ENCODE assay signal across 24 cellular contexts in the genomic region with DNA sequence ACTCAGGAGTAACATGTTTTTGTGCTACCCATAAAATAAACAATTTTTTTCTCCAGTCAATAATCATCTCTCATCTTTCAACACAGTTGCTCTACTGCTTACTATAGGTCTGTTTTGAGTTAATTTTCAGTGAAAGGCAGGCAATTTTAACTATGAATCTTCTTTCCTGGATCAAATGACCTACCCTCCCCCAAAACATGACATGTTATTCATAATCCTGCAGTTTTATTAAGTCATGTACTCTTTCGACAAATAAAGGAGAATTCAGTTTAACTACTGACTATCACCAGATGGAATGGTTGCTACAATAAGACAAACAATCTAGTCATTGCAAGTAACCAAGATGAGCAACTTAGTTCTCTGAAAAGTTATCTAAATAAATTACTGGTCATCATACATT.
A peak's percentile ranks its signal among the peaks of the same experiment; 100 is the strongest.
DNase-seq lines count a peak whose midpoint lies in the region; ATAC-seq and TF ChIP-seq lines count a peak whose summit lies in the region.
"Had no signal": no experiment of that assay in that cellular context is flagged by ENCODE, and none has a peak within 500 bp of the region (broad histone marks: within the 10 kb centered on the region; RNA-seq: fewer than 3 reads in every experiment).

No MANE protein-coding gene starts in this region.

- H3K36me3 ChIP-seq in SJSA1, result no peaks in the 10 kb centered on the region
- no peaks in the 10 kb centered on the region for H3K36me3 ChIP-seq in osteoblast (ENCODE audit: insufficient read depth, low read length)
- no peaks in the 10 kb centered on the region for H3K36me3 ChIP-seq in BE2C
- no peaks in the 10 kb centered on the region for H3K36me3 ChIP-seq in left lung
- H3K36me3 ChIP-seq: esophagus muscularis mucosa, right lobe of liver, thyroid gland, WERI-Rb-1 had no signal

- DNase-seq in AG10803 (ENCODE audit: low read depth) (peak; percentile 71), SJSA1 (ENCODE audit: low read depth in 1 of 2, low spot score in 2 of 2) (peak in 1 of 2 experiments; percentile 4), fibroblast of gingiva (ENCODE audit: low read depth) (peak; percentile 89), osteoblast (ENCODE audit: insufficient read length, low spot score, missing footprints) (peak; percentile 46), BE2C (no peak), Kasumi-1 (lab: John Stamatoyannopoulos, UW) (no peak), left lung (no peak)
- DNase-seq in activated CD4-positive, CD25-positive, alpha-beta regulatory T cell treated with anti-CD3 and anti-CD28 coated beads, Interleukin-2, amount 50 U/mL, for 72 hours, result no peak
- DNase-seq: ACHN; anterior cingulate cortex; CD8-positive, alpha-beta memory T cell; DMS53; kidney glomerular epithelial cell; MM.1S; NCI-H1694; right lobe of liver; SIG-M5; T-helper 17 cell; thyroid gland; WERI-Rb-1 had no signal

- H4K20me1 ChIP-seq in osteoblast (ENCODE audit: insufficient read depth, low read length), result no peaks in the 10 kb centered on the region

- ATAC-seq in left lung, result no peak
- ATAC-seq: GM23338; right lobe of liver; stimulated activated memory B cell treated with anti-CD40 and anti-IgM and Interleukin-4, amounts not matched to agents 10 μg/mL and 1 μg/mL and 100 μg/mL, for 72 hours; T-helper 17 cell had no signal

- peaks cover 21% of the 10 kb centered on the region for H3K4me1 ChIP-seq in SJSA1 (replicated peaks)
- H3K4me1 ChIP-seq in osteoblast (ENCODE audit: insufficient read depth, low read length), result peaks cover 40% of the 10 kb centered on the region
- peaks cover 10% of the 10 kb centered on the region for H3K4me1 ChIP-seq in BE2C
- no peaks in the 10 kb centered on the region for H3K4me1 ChIP-seq in left lung
- H3K4me1 ChIP-seq: esophagus muscularis mucosa, parathyroid adenoma, right lobe of liver, thyroid gland had no signal

- no peak overlapping the region for H2AFZ ChIP-seq in osteoblast (ENCODE audit: low read length)
- H2AFZ ChIP-seq: parathyroid adenoma had no signal

- no peaks in the 10 kb centered on the region for H3K79me2 ChIP-seq in osteoblast (ENCODE audit: insufficient read depth, low read length)
- H3K79me2 ChIP-seq: parathyroid adenoma had no signal

- intact Hi-C loops in left lung (cut with DNase I), result no loop called here

- H3K4me3 ChIP-seq in AG10803 (ENCODE audit: low read length) (no peak overlapping the region), SJSA1 (no peak overlapping the region), osteoblast (ENCODE audit: insufficient read depth, low read length) (no peak overlapping the region), BE2C (ENCODE audit: low read depth, low read length) (no peak overlapping the region), left lung (no peak overlapping the region)
- H3K4me3 ChIP-seq: esophagus muscularis mucosa, GM23338, right lobe of liver, thyroid gland had no signal

- H3K27me3 ChIP-seq in SJSA1 (replicated peaks) (no peaks in the 10 kb centered on the region), osteoblast (ENCODE audit: insufficient read depth, low read length) (no peaks in the 10 kb centered on the region), BE2C (no peaks in the 10 kb centered on the region), left lung (no peaks in the 10 kb centered on the region)
- H3K27me3 ChIP-seq: esophagus muscularis mucosa, right lobe of liver, thyroid gland had no signal

- H3K9me3 ChIP-seq in SJSA1 (replicated peaks) (no peaks in the 10 kb centered on the region), osteoblast (ENCODE audit: low read depth, low read length) (no peaks in the 10 kb centered on the region), BE2C (no peaks in the 10 kb centered on the region), left lung (no peaks in the 10 kb centered on the region)
- H3K9me3 ChIP-seq: esophagus muscularis mucosa, right lobe of liver, thyroid gland had no signal

- H3K27ac ChIP-seq in SJSA1, result peak overlapping the region; percentile 31; the same call in 1 of the 2 replicates
- H3K27ac ChIP-seq in osteoblast (ENCODE audit: low read depth, low read length), result peak overlapping the region; percentile 81
- no peak overlapping the region for H3K27ac ChIP-seq in left lung
- H3K27ac ChIP-seq: esophagus muscularis mucosa, parathyroid adenoma, right lobe of liver, thyroid gland, WERI-Rb-1 had no signal

- no peak for TF ChIP-seq CTCF in AG10803 (conservative IDR thresholded peaks at IDR 0.05; ENCODE audit: low read length)
- no peak for TF ChIP-seq CTCF in osteoblast (IDR thresholded peaks at IDR 0.05; ENCODE audit: extremely low read depth, low read depth, low read length)
- TF ChIP-seq CTCF in BE2C (IDR thresholded peaks at IDR 0.05; ENCODE audit: low read depth, low read length), result no peak
- TF ChIP-seq CTCF in left lung (IDR thresholded peaks at IDR 0.05), result no peak

- H3K4me2 ChIP-seq in osteoblast (ENCODE audit: insufficient read depth, low read length), result peak overlapping the region; percentile 14
- H3K4me2 ChIP-seq: GM23338 had no signal

Comparison
In these comparisons a context has a peak if more than half of its experiments do, and no peak if none do; other contexts are left out.
1. DNase-seq: peak in AG10803 (single experiment), fibroblast of gingiva (single experiment) and osteoblast (single experiment); none in BE2C (single experiment), Kasumi-1 (0 of 2), left lung (0 of 2) and activated CD4-positive, CD25-positive, alpha-beta regulatory T cell treated with anti-CD3 and anti-CD28 coated beads, Interleukin-2, amount 50 U/mL, for 72 hours (single experiment).
2. H3K27ac ChIP-seq: peak in SJSA1 (single experiment) and osteoblast (single experiment); none in left lung (0 of 2).